In genomic region chr17:65794572-65794971, GRCh38 we compare ENCODE assay signal across 8 cellular contexts.
DNase-seq lines count a peak whose midpoint lies in the region; ATAC-seq and TF ChIP-seq lines count a peak whose summit lies in the region.

No MANE protein-coding gene starts in this region.

- POLR2A ChIA-PET in AG04449 (lab: Yijun Ruan, JAX) = no interaction called here

- DNase-seq in AG04449 (ENCODE audit: low read depth, low spot score) (no peak), GM13976 (ENCODE audit: low spot score) (no peak), RKO (ENCODE audit: low spot score) (peak; percentile 33), iPS-NIHi11 (ENCODE audit: low spot score) (peak; percentile 69), inferior parietal cortex (ENCODE audit: extremely low spot score) (no peak), ecto neural progenitor cell (ENCODE audit: low spot score) (no peak)
- DNase-seq in activated CD8-positive, alpha-beta memory T cell treated with anti-CD3 and anti-CD28 coated beads, Interleukin-2, amount 50 U/mL, for 4 hours = no peak

- CTCF ChIA-PET in AG04449 (lab: Yijun Ruan, JAX) = interaction anchor here (0.5 to 1.8 kb wide), 10 partner anchors 9 to 561 kb away, joined by 3 to 6 read pairs (median 4); no protein-coding TSS in a partner anchor

- no peak for ATAC-seq in GM19324 (IDR thresholded peaks at IDR 0.05; ENCODE audit: low FRiP score, unreplicated experiment)

- H3K4me3 ChIP-seq in AG04449 (ENCODE audit: low read depth, low read length) = no peak overlapping the region

- TF ChIP-seq CTCF in AG04449 (IDR thresholded peaks at IDR 0.05; ENCODE audit: insufficient read depth, low read length, missing control alignments) = peak; percentile 40
- peak; percentile 27 for TF ChIP-seq CTCF in GM13976 (IDR thresholded peaks at IDR 0.05; ENCODE audit: borderline replicate concordance, control extremely low read depth, extremely low read depth, insufficient read depth, missing control alignments)

- in situ Hi-C loops in GM13976 (cut with MboI; ENCODE audit: low sequenced_read_pairs, unreplicated experiment) = no loop called here

Comparison
In these comparisons a context has a peak if more than half of its experiments do, and no peak if none do; other contexts are left out.
1. DNase-seq: peak in RKO (single experiment) and iPS-NIHi11 (single experiment); none in AG04449 (single experiment), GM13976 (single experiment), inferior parietal cortex (single experiment), ecto neural progenitor cell (single experiment) and activated CD8-positive, alpha-beta memory T cell treated with anti-CD3 and anti-CD28 coated beads, Interleukin-2, amount 50 U/mL, for 4 hours (single experiment).